In genomic region chr10:44024351-44025116, GRCh38 we compare ENCODE assay signal across 27 cellular contexts.
A peak's percentile ranks its signal among the peaks of the same experiment; 100 is the strongest.
DNase-seq lines count a peak whose midpoint lies in the region; ATAC-seq and TF ChIP-seq lines count a peak whose summit lies in the region.
"Had no signal": no experiment of that assay in that cellular context is flagged by ENCODE, and none has a peak within 500 bp of the region (broad histone marks: within the 10 kb centered on the region; RNA-seq: fewer than 3 reads in every experiment).

No MANE protein-coding gene starts in this region.

- CTCF ChIA-PET in activated naive CD4-positive, alpha-beta T cell treated with anti-CD3 and anti-CD28 coated beads for 36 hours (lab: Charles Lee) = interaction anchor here (0.6 kb wide), 1 partner anchor 123 kb away, joined by 3 read pairs; no protein-coding TSS in a partner anchor
- CTCF ChIA-PET in activated CD4-positive, alpha-beta T cell treated with anti-CD3 and anti-CD28 coated beads for 36 hours (lab: Charles Lee) = no interaction called here

- H3K27me3 ChIP-seq in esophagus muscularis mucosa (no peaks in the 10 kb centered on the region), gastrocnemius medialis (no peaks in the 10 kb centered on the region)
- H3K27me3 ChIP-seq: BE2C, SJCRH30 had no signal

- H3K9me3 ChIP-seq in esophagus muscularis mucosa (peaks cover 0 to 9% (median 4%) of the 10 kb centered on the region in 4 donors), gastrocnemius medialis (no peaks in the 10 kb centered on the region)
- H3K9me3 ChIP-seq: BE2C, HAP-1, SJCRH30 had no signal

- no peaks in the 10 kb centered on the region for H3K4me1 Mint-ChIP-seq in activated naive CD4-positive, alpha-beta T cell treated with anti-CD3 and anti-CD28 coated beads, Interleukin-2, amount 50 U/mL, for 24 hours
- no peaks in the 10 kb centered on the region for H3K4me1 Mint-ChIP-seq in activated naive CD4-positive, alpha-beta T cell treated with anti-CD3 and anti-CD28 coated beads for 36 hours (ENCODE audit: low read depth)
- H3K4me1 Mint-ChIP-seq in activated CD4-positive, alpha-beta T cell treated with anti-CD3 and anti-CD28 coated beads for 36 hours = no peaks in the 10 kb centered on the region
- H3K4me1 Mint-ChIP-seq: CD14-positive monocyte, IgD-negative memory B cell had no signal

- 92% methylated on average over 6 of the region's 6 CpGs for WGBS in esophagus muscularis mucosa

- no peak for DNase-seq in activated naive CD4-positive, alpha-beta T cell treated with anti-CD3 and anti-CD28 coated beads for 36 hours
- DNase-seq in esophagus muscularis mucosa (ENCODE audit: extremely low spot score) (peak; percentile 62), myocyte (ENCODE audit: low read depth) (peak; percentile 33), NCI-H2107 treated with DMSO at 0.1 percent for 48 hours (lab: John Stamatoyannopoulos, UW; ENCODE audit: unreplicated experiment) (no peak), gastrocnemius medialis (no peak)
- DNase-seq in activated CD4-positive, alpha-beta T cell treated with anti-CD3 and anti-CD28 coated beads for 36 hours = no peak
- DNase-seq: BE2C, Calu3, DMS53, EL, GF-D8, MM.1S, NCI-H1694, NCI-H2029 treated with DMSO at 0.1 percent for 48 hours, NCI-H2227 treated with DMSO at 0.1 percent for 48 hours, NCI-H526 treated with DMSO at 0.1 percent for 48 hours, PC-9, SJCRH30 had no signal

- no peaks in the 10 kb centered on the region for H3K9me3 Mint-ChIP-seq in activated naive CD4-positive, alpha-beta T cell treated with anti-CD3 and anti-CD28 coated beads, Interleukin-2, amount 50 U/mL, for 24 hours
- no peaks in the 10 kb centered on the region for H3K9me3 Mint-ChIP-seq in activated naive CD4-positive, alpha-beta T cell treated with anti-CD3 and anti-CD28 coated beads for 36 hours
- no peaks in the 10 kb centered on the region for H3K9me3 Mint-ChIP-seq in activated CD4-positive, alpha-beta T cell treated with anti-CD3 and anti-CD28 coated beads for 36 hours (ENCODE audit: low read depth)

- intact Hi-C loops in activated naive CD4-positive, alpha-beta T cell treated with anti-CD3 and anti-CD28 coated beads for 36 hours (cut with micrococcal nuclease) = no loop called here
- intact Hi-C loops in esophagus muscularis mucosa (cut with DNase I) (no loop called here), gastrocnemius medialis (cut with DNase I; ENCODE audit: low total_unique reads) (no loop called here)
- intact Hi-C loops in activated CD4-positive, alpha-beta T cell treated with anti-CD3 and anti-CD28 coated beads for 36 hours (cut with DNase I, micrococcal nuclease) = no loop called here

- H3K27ac ChIP-seq in esophagus muscularis mucosa (replicated peaks in 1 of 4) (no peak overlapping the region), gastrocnemius medialis (no peak overlapping the region)
- H3K27ac ChIP-seq: 22Rv1, HL-60, KMS-11, PC-9, SJCRH30 had no signal

- H3K4me3 Mint-ChIP-seq in activated naive CD4-positive, alpha-beta T cell treated with anti-CD3 and anti-CD28 coated beads, Interleukin-2, amount 50 U/mL, for 24 hours = no peak overlapping the region
- no peak overlapping the region for H3K4me3 Mint-ChIP-seq in activated naive CD4-positive, alpha-beta T cell treated with anti-CD3 and anti-CD28 coated beads for 36 hours
- H3K4me3 Mint-ChIP-seq in activated CD4-positive, alpha-beta T cell treated with anti-CD3 and anti-CD28 coated beads for 36 hours = no peak overlapping the region
- H3K4me3 Mint-ChIP-seq: CD14-positive monocyte, GM23338, IgD-negative memory B cell had no signal

- in situ Hi-C loops in gastrocnemius medialis (cut with MboI; ENCODE audit: low sequenced_read_pairs in 4 of 4) = loop anchor here in 1 of 4 donors (25.0 kb wide), 1 partner anchor 337 kb away; no protein-coding TSS in a partner anchor

- POLR2A ChIA-PET in activated CD4-positive, alpha-beta T cell treated with anti-CD3 and anti-CD28 coated beads for 36 hours (lab: Charles Lee) = no interaction called here

- H3K4me1 ChIP-seq in esophagus muscularis mucosa = no peaks in the 10 kb centered on the region
- no peaks in the 10 kb centered on the region for H3K4me1 ChIP-seq in gastrocnemius medialis
- H3K4me1 ChIP-seq: BE2C, HAP-1, SJCRH30 had no signal

- H3K27me3 Mint-ChIP-seq in activated naive CD4-positive, alpha-beta T cell treated with anti-CD3 and anti-CD28 coated beads, Interleukin-2, amount 50 U/mL, for 24 hours = peaks cover 14% of the 10 kb centered on the region
- H3K27me3 Mint-ChIP-seq in activated naive CD4-positive, alpha-beta T cell treated with anti-CD3 and anti-CD28 coated beads for 36 hours (ENCODE audit: low read depth) = no peaks in the 10 kb centered on the region
- peaks cover 8% of the 10 kb centered on the region for H3K27me3 Mint-ChIP-seq in activated CD4-positive, alpha-beta T cell treated with anti-CD3 and anti-CD28 coated beads for 36 hours
- H3K27me3 Mint-ChIP-seq: IgD-negative memory B cell had no signal

- no peak for ATAC-seq in activated CD4-positive, alpha-beta T cell treated with anti-CD3 and anti-CD28 coated beads for 36 hours
- no peak for ATAC-seq in gastrocnemius medialis
- ATAC-seq: GM23338, Right ventricle myocardium inferior had no signal

- H3K36me3 ChIP-seq in esophagus muscularis mucosa (no peaks in the 10 kb centered on the region), gastrocnemius medialis (no peaks in the 10 kb centered on the region)
- H3K36me3 ChIP-seq: BE2C, HAP-1, SJCRH30 had no signal

- H3K4me3 ChIP-seq in esophagus muscularis mucosa (no peak overlapping the region), gastrocnemius medialis (no peak overlapping the region)
- H3K4me3 ChIP-seq: GM23338, HAP-1, PC-9, SJCRH30 had no signal

- no peak for TF ChIP-seq EP300 in esophagus muscularis mucosa (IDR thresholded peaks at IDR 0.05)

- TF ChIP-seq CTCF in esophagus muscularis mucosa (IDR thresholded peaks at IDR 0.05) = no peak
- TF ChIP-seq CTCF in gastrocnemius medialis (IDR thresholded peaks at IDR 0.05 in 4 of 5, conservative IDR thresholded peaks at IDR 0.05 in 1 of 5) = no peak

- peak overlapping the region; percentile 56 for H3K27ac Mint-ChIP-seq in activated naive CD4-positive, alpha-beta T cell treated with anti-CD3 and anti-CD28 coated beads, Interleukin-2, amount 50 U/mL, for 24 hours
- no peak overlapping the region for H3K27ac Mint-ChIP-seq in activated naive CD4-positive, alpha-beta T cell treated with anti-CD3 and anti-CD28 coated beads for 36 hours
- no peak overlapping the region for H3K27ac Mint-ChIP-seq in activated CD4-positive, alpha-beta T cell treated with anti-CD3 and anti-CD28 coated beads for 36 hours
- H3K27ac Mint-ChIP-seq: CD14-positive monocyte, GM23338, IgD-negative memory B cell had no signal

- TF ChIP-seq POLR2A in esophagus muscularis mucosa (IDR thresholded peaks at IDR 0.05; ENCODE audit: low read depth) = no peak
- no peak for TF ChIP-seq POLR2A in gastrocnemius medialis (IDR thresholded peaks at IDR 0.05)

- H3K36me3 Mint-ChIP-seq in activated naive CD4-positive, alpha-beta T cell treated with anti-CD3 and anti-CD28 coated beads, Interleukin-2, amount 50 U/mL, for 24 hours = no peaks in the 10 kb centered on the region
- H3K36me3 Mint-ChIP-seq in activated naive CD4-positive, alpha-beta T cell treated with anti-CD3 and anti-CD28 coated beads for 36 hours (ENCODE audit: low read depth) = no peaks in the 10 kb centered on the region
- H3K36me3 Mint-ChIP-seq in activated CD4-positive, alpha-beta T cell treated with anti-CD3 and anti-CD28 coated beads for 36 hours (ENCODE audit: low read depth) = no peaks in the 10 kb centered on the region
- H3K36me3 Mint-ChIP-seq: CD14-positive monocyte, IgD-negative memory B cell had no signal

Comparison
In these comparisons a context has a peak if more than half of its experiments do, and no peak if none do; other contexts are left out.
1. DNase-seq: peak in esophagus muscularis mucosa (single experiment) and myocyte (single experiment); none in activated naive CD4-positive, alpha-beta T cell treated with anti-CD3 and anti-CD28 coated beads for 36 hours (single experiment), NCI-H2107 treated with DMSO at 0.1 percent for 48 hours (single experiment), activated CD4-positive, alpha-beta T cell treated with anti-CD3 and anti-CD28 coated beads for 36 hours (single experiment) and gastrocnemius medialis (0 of 2).